ENCODE assay signal across 18 cellular contexts in genomic region chr1:237166593-237167077, GRCh38.
"Had no signal": no experiment of that assay in that cellular context is flagged by ENCODE, and none has a peak within 500 bp of the region (broad histone marks: within the 10 kb centered on the region; RNA-seq: fewer than 3 reads in every experiment).

No MANE protein-coding gene starts in this region.

- H2AFZ ChIP-seq: hepatocyte had no signal

- H3K4me1 ChIP-seq: breast epithelium had no signal

- DNase-seq: activated CD4-positive, alpha-beta T cell treated with anti-CD3 and anti-CD28 coated beads, Interleukin-2, amount 50 U/mL, for 1 hour; activated CD8-positive, alpha-beta memory T cell treated with anti-CD3 and anti-CD28 coated beads for 24 hours; activated gamma-delta T cell treated with Interleukin-2 at 50 U/mL for 16 hours; amniotic stem cell; erythroblast; mucosa of descending colon; naive thymus-derived CD4-positive, alpha-beta T cell; retina; stimulated activated CD4-positive, alpha-beta T cell treated with anti-CD3 and anti-CD28 coated beads, Interleukin-2, amount 100 ng/mL, for 48 hours; T-helper 9 cell; tibial artery had no signal

- H3K79me2 ChIP-seq: hepatocyte had no signal

- H3K36me3 ChIP-seq: breast epithelium, tibial artery had no signal

- FAIRE-seq: keratinocyte, urothelium cell line had no signal

- ATAC-seq: activated CD4-positive, CD25-positive, alpha-beta regulatory T cell treated with anti-CD3 and anti-CD28 coated beads, Interleukin-2, amount 50 U/mL, for 24 hours; left lobe of liver; mucosa of descending colon; naive thymus-derived CD4-positive, alpha-beta T cell; stimulated activated memory B cell treated with anti-CD40 and anti-IgM and Interleukin-4, amounts not matched to agents 10 μg/mL and 1 μg/mL and 100 μg/mL, for 72 hours had no signal

- H3K27ac ChIP-seq: breast epithelium, hepatocyte had no signal

- H3K9me3 ChIP-seq: breast epithelium, mucosa of descending colon, tibial artery had no signal

- H3K27me3 ChIP-seq: breast epithelium, hepatocyte, tibial artery had no signal

- H3K4me2 ChIP-seq: hepatocyte had no signal

- H3K4me3 ChIP-seq: breast epithelium, hepatocyte, mucosa of descending colon, tibial artery had no signal
